Comparison of ENCODE assay signal across 16 cellular contexts in the genomic region with DNA sequence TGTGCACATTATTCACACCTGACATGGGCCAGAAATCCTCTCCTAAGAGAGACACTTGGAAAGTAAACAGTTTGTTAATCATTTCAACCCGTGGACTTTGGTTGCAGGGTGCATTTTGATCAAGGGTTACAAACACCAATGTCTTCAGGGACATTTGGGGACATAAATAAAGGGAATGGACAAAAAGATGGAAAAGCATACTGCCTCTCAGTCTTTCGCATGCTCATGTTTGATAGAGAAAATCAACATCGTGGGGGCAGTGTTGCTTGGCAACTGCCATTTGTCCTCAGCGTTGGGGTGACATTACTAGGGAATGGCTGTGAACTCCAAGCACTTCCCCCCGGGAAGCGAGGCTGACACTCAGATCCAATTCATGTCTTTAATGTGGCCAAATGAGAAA.
DNase-seq lines count a peak whose midpoint lies in the region; ATAC-seq and TF ChIP-seq lines count a peak whose summit lies in the region.
"Had no signal": no experiment of that assay in that cellular context is flagged by ENCODE, and none has a peak within 500 bp of the region (broad histone marks: within the 10 kb centered on the region; RNA-seq: fewer than 3 reads in every experiment).

No MANE protein-coding gene starts in this region.

- peak overlapping the region; percentile 66 for H3K4me2 ChIP-seq in hepatocyte

- TF ChIP-seq CTCF in hepatocyte (IDR thresholded peaks at IDR 0.05; ENCODE audit: poor library complexity): no peak

- H3K4me3 ChIP-seq in hepatocyte: no peak overlapping the region
- H3K4me3 ChIP-seq: skin epidermis, upper lobe of right lung had no signal

- POLR2A ChIA-PET in activated CD4-positive, alpha-beta T cell treated with anti-CD3 and anti-CD28 coated beads for 36 hours (lab: Charles Lee): no interaction called here
- POLR2A ChIA-PET in T-cell (lab: Charles Lee): no interaction called here

- H3K4me1 ChIP-seq in hepatocyte (ENCODE audit: insufficient read depth): peaks cover 30% of the 10 kb centered on the region

- H3K9me3 ChIP-seq in hepatocyte (ENCODE audit: low read depth): no peaks in the 10 kb centered on the region
- H3K9me3 ChIP-seq: upper lobe of right lung had no signal

- intact Hi-C loops in activated CD4-positive, alpha-beta T cell treated with anti-CD3 and anti-CD28 coated beads for 36 hours (cut with DNase I, micrococcal nuclease): no loop called here
- intact Hi-C loops in sciatic nerve (cut with DNase I): loop anchor here (10.0 kb wide), 2 partner anchors 117 to 167 kb away; a partner anchor contains a TSS

- H3K4me1 Mint-ChIP-seq in activated CD4-positive, alpha-beta T cell treated with anti-CD3 and anti-CD28 coated beads for 36 hours: peaks cover 62% of the 10 kb centered on the region
- H3K4me1 Mint-ChIP-seq in T-cell: peaks cover 52 to 77% (median 60%) of the 10 kb centered on the region in 3 donors

- CTCF ChIA-PET in activated CD4-positive, alpha-beta T cell treated with anti-CD3 and anti-CD28 coated beads for 36 hours (lab: Charles Lee): interaction anchor here (1.4 kb wide), 1 partner anchor 8 kb away, joined by 4 read pairs; no protein-coding TSS in a partner anchor
- CTCF ChIA-PET in T-cell (lab: Charles Lee): no interaction called here

- no peaks in the 10 kb centered on the region for H3K9me2 ChIP-seq in hepatocyte (replicated peaks; ENCODE audit: insufficient read depth)

- H3K27ac Mint-ChIP-seq in activated CD4-positive, alpha-beta T cell treated with anti-CD3 and anti-CD28 coated beads for 36 hours: peak overlapping the region; percentile 27
- peak overlapping the region; percentile 42 to 76 for H3K27ac Mint-ChIP-seq in T-cell
- H3K27ac Mint-ChIP-seq: activated CD4-positive, alpha-beta memory T cell treated with anti-CD3 and anti-CD28 coated beads for 36 hours; mesothelial cell of epicardium had no signal

- H4K20me1 ChIP-seq in hepatocyte (ENCODE audit: insufficient read depth, poor library complexity, severe bottlenecking): no peaks in the 10 kb centered on the region

- no peaks in the 10 kb centered on the region for H3K9me3 Mint-ChIP-seq in activated CD4-positive, alpha-beta T cell treated with anti-CD3 and anti-CD28 coated beads for 36 hours (ENCODE audit: low read depth)
- H3K9me3 Mint-ChIP-seq in T-cell: no peaks in the 10 kb centered on the region
- H3K9me3 Mint-ChIP-seq: activated CD4-positive, alpha-beta memory T cell treated with anti-CD3 and anti-CD28 coated beads for 36 hours; mesothelial cell of epicardium; stimulated activated naive B cell treated with anti-CD40 and anti-IgM and Interleukin-4, amounts not matched to agents 10 μg/mL and 1 μg/mL and 100 μg/mL, for 72 hours had no signal

- H3K36me3 ChIP-seq in hepatocyte (replicated peaks; ENCODE audit: insufficient read depth, low read depth): no peaks in the 10 kb centered on the region
- H3K36me3 ChIP-seq: upper lobe of right lung had no signal

- 58% methylated on average over 6 of the region's 6 CpGs for WGBS in hepatocyte (ENCODE audit: low lambda C conversion rate, missing lambda C conversion rate)

- H3K4me3 Mint-ChIP-seq in activated CD4-positive, alpha-beta T cell treated with anti-CD3 and anti-CD28 coated beads for 36 hours: no peak overlapping the region
- H3K4me3 Mint-ChIP-seq in T-cell: no peak overlapping the region
- H3K4me3 Mint-ChIP-seq: activated CD4-positive, alpha-beta memory T cell treated with anti-CD3 and anti-CD28 coated beads for 36 hours; mesothelial cell of epicardium; stimulated activated naive B cell treated with anti-CD40 and anti-IgM and Interleukin-4, amounts not matched to agents 10 μg/mL and 1 μg/mL and 100 μg/mL, for 72 hours had no signal

- no peak for ATAC-seq in activated CD4-positive, alpha-beta T cell treated with anti-CD3 and anti-CD28 coated beads for 36 hours
- no peak for ATAC-seq in T-cell (replicated peaks in 1 of 4)
- ATAC-seq in sciatic nerve: peak; percentile 39
- ATAC-seq: stimulated activated naive B cell treated with anti-CD40 and anti-IgM and Interleukin-4, amounts not matched to agents 10 μg/mL and 1 μg/mL and 100 μg/mL, for 72 hours; upper lobe of right lung had no signal

- H3K79me2 ChIP-seq in hepatocyte: peaks cover 62% of the 10 kb centered on the region

- no peaks in the 10 kb centered on the region for H3K27me3 Mint-ChIP-seq in activated CD4-positive, alpha-beta T cell treated with anti-CD3 and anti-CD28 coated beads for 36 hours
- H3K27me3 Mint-ChIP-seq in T-cell: no peaks in the 10 kb centered on the region
- H3K27me3 Mint-ChIP-seq: activated CD4-positive, alpha-beta memory T cell treated with anti-CD3 and anti-CD28 coated beads for 36 hours; stimulated activated naive B cell treated with anti-CD40 and anti-IgM and Interleukin-4, amounts not matched to agents 10 μg/mL and 1 μg/mL and 100 μg/mL, for 72 hours had no signal

- peaks cover 3% of the 10 kb centered on the region for H3K36me3 Mint-ChIP-seq in activated CD4-positive, alpha-beta T cell treated with anti-CD3 and anti-CD28 coated beads for 36 hours (ENCODE audit: low read depth)
- H3K36me3 Mint-ChIP-seq in T-cell: no peaks in the 10 kb centered on the region
- H3K36me3 Mint-ChIP-seq: activated CD4-positive, alpha-beta memory T cell treated with anti-CD3 and anti-CD28 coated beads for 36 hours; mesothelial cell of epicardium; stimulated activated naive B cell treated with anti-CD40 and anti-IgM and Interleukin-4, amounts not matched to agents 10 μg/mL and 1 μg/mL and 100 μg/mL, for 72 hours had no signal

- no peak overlapping the region for H2AFZ ChIP-seq in hepatocyte

- H3K27ac ChIP-seq in hepatocyte: peak overlapping the region; percentile 91
- H3K27ac ChIP-seq: upper lobe of right lung had no signal

- no peak for DNase-seq in activated CD4-positive, alpha-beta T cell treated with anti-CD3 and anti-CD28 coated beads for 36 hours
- no peak for DNase-seq in activated CD4-positive, alpha-beta T cell treated with anti-CD3 and anti-CD28 coated beads, Interleukin-2, amount 50 U/mL, for 48 hours
- no peak for DNase-seq in T-cell
- DNase-seq in hepatocyte (ENCODE audit: low spot score): no peak
- no peak for DNase-seq in sciatic nerve (ENCODE audit: low spot score)
- DNase-seq in stimulated activated CD4-positive, alpha-beta T cell treated with anti-CD3 and anti-CD28 coated beads, Interleukin-4, amount 100 ng/mL, for 24 hours: no peak
- no peak for DNase-seq in pons (ENCODE audit: low spot score)
- DNase-seq in MV-4-11 (lab: John Stamatoyannopoulos, UW): no peak
- DNase-seq: activated CD4-positive, alpha-beta memory T cell treated with anti-CD3 and anti-CD28 coated beads for 36 hours; activated effector memory CD4-positive, alpha-beta T cell treated with anti-CD3 and anti-CD28 coated beads, Interleukin-2, amount 50 U/mL, for 16 hours; HCEC 1CT; NCI-H2081; stimulated activated naive B cell treated with anti-CD40 and anti-IgM and Interleukin-4, amounts not matched to agents 10 μg/mL and 1 μg/mL and 100 μg/mL, for 72 hours; upper lobe of right lung had no signal

- no peaks in the 10 kb centered on the region for H3K27me3 ChIP-seq in hepatocyte
- H3K27me3 ChIP-seq: upper lobe of right lung had no signal
